In genomic region chr2:186780701-186781316, GRCh38 we compare ENCODE assay signal across 10 cellular contexts.
DNase-seq lines count a peak whose midpoint lies in the region; TF ChIP-seq lines count a peak whose summit lies in the region.
"Had no signal": no experiment of that assay in that cellular context is flagged by ENCODE, and none has a peak within 500 bp of the region (broad histone marks: within the 10 kb centered on the region; RNA-seq: fewer than 3 reads in every experiment).

No MANE protein-coding gene starts in this region.

- no peaks in the 10 kb centered on the region for H3K27me3 ChIP-seq in neural progenitor cell
- H3K27me3 ChIP-seq: uterus had no signal

- H3K36me3 Mint-ChIP-seq in neural progenitor cell: no peaks in the 10 kb centered on the region

- H3K4me3 Mint-ChIP-seq in neural progenitor cell: peak overlapping the region; percentile 41

- no peaks in the 10 kb centered on the region for H3K4me1 ChIP-seq in neural progenitor cell
- H3K4me1 ChIP-seq: uterus had no signal

- H3K4me1 Mint-ChIP-seq in neural progenitor cell: peaks cover 3% of the 10 kb centered on the region

- H3K4me2 ChIP-seq in neural progenitor cell: no peak overlapping the region

- no peak overlapping the region for H3K27ac ChIP-seq in neural progenitor cell
- H3K27ac ChIP-seq: uterus had no signal

- peaks cover 27% of the 10 kb centered on the region for H3K9me3 Mint-ChIP-seq in neural progenitor cell

- H4K20me1 ChIP-seq in neural progenitor cell (ENCODE audit: low read depth): no peaks in the 10 kb centered on the region

- H3K79me2 ChIP-seq in neural progenitor cell (ENCODE audit: low read depth): no peaks in the 10 kb centered on the region

- H3F3A ChIP-seq in neural progenitor cell (ENCODE audit: low read depth): no peaks in the 10 kb centered on the region

- DNase-seq in NAMALWA (ENCODE audit: low spot score) (peak; percentile 29), astrocyte of the hippocampus (ENCODE audit: low read depth, low spot score) (peak; percentile 29), neural progenitor cell (ENCODE audit: low spot score) (peak; percentile 70), SHP77 (lab: John Stamatoyannopoulos, UW) (no peak), SKM-1 treated with dmso at 0.1 percent for 144 hours (lab: John Stamatoyannopoulos, UW; ENCODE audit: unreplicated experiment) (no peak), hippocampal formation (lab: John Stamatoyannopoulos, UW) (no peak), NCI-H2107 treated with DMSO at 0.1 percent for 48 hours (lab: John Stamatoyannopoulos, UW; ENCODE audit: unreplicated experiment) (no peak)
- DNase-seq: NCI-H1048, uterus had no signal

- peak; percentile 14; the same call in 1 of the 3 replicates for TF ChIP-seq CTCF in GM12872 (IDR thresholded peaks at IDR 0.05; ENCODE audit: insufficient read depth, low read depth, low read length)
- peak; percentile 77 for TF ChIP-seq CTCF in neural progenitor cell (IDR thresholded peaks at IDR 0.05)

- no peaks in the 10 kb centered on the region for H3K36me3 ChIP-seq in neural progenitor cell
- H3K36me3 ChIP-seq: uterus had no signal

- no peak overlapping the region for H3K9ac ChIP-seq in neural progenitor cell

- H3K4me3 ChIP-seq in neural progenitor cell: no peak overlapping the region
- H3K4me3 ChIP-seq: uterus had no signal

- peak overlapping the region; percentile 36 for H2AFZ ChIP-seq in neural progenitor cell (replicated peaks)

- H3K27ac Mint-ChIP-seq in neural progenitor cell: no peak overlapping the region

- no peaks in the 10 kb centered on the region for H3K27me3 Mint-ChIP-seq in neural progenitor cell (ENCODE audit: insufficient read depth, low read depth)

- H3K9me3 ChIP-seq in neural progenitor cell (ENCODE audit: low read depth): no peaks in the 10 kb centered on the region

Comparison
In these comparisons a context has a peak if more than half of its experiments do, and no peak if none do; other contexts are left out.
1. DNase-seq: peak in NAMALWA (single experiment), astrocyte of the hippocampus (single experiment) and neural progenitor cell (single experiment); none in SHP77 (0 of 2), SKM-1 treated with dmso at 0.1 percent for 144 hours (single experiment), hippocampal formation (0 of 2) and NCI-H2107 treated with DMSO at 0.1 percent for 48 hours (single experiment).